Comparison of ENCODE assay signal across 1 cellular context in genomic region chr16:57235128-57236092, GRCh38.
A peak's percentile ranks its signal among the peaks of the same experiment; 100 is the strongest.
TF ChIP-seq lines count a peak whose summit lies in the region.

No MANE protein-coding gene starts in this region.

TF ChIP-seq in K562, 482 proteins besides CTCF, POLR2A, EP300 and RAD21 (continues in another document):
- TF ChIP-seq MED1 (CRISPR knock-in tag; IDR thresholded peaks at IDR 0.05; ENCODE audit: borderline replicate concordance), result no peak
- TF ChIP-seq CCAR2 (IDR thresholded peaks at IDR 0.05; ENCODE audit: low read depth, low read length), result no peak
- peak; percentile 68 for TF ChIP-seq JUN (IDR thresholded peaks at IDR 0.05; ENCODE audit: borderline replicate concordance, low read depth, low read length)
- TF ChIP-seq JUN (CRISPR knock-in tag; IDR thresholded peaks at IDR 0.05; ENCODE audit: borderline replicate concordance), result no peak
- TF ChIP-seq KLF16 (IDR thresholded peaks at IDR 0.05), result no peak
- TF ChIP-seq BCOR (IDR thresholded peaks at IDR 0.05), result no peak
- TF ChIP-seq NFXL1 (CRISPR knock-in tag; IDR thresholded peaks at IDR 0.05), result no peak
- TF ChIP-seq HNRNPLL (IDR thresholded peaks at IDR 0.05; ENCODE audit: low read depth, low read length, poor library complexity, severe bottlenecking), result no peak
- TF ChIP-seq FOXJ3 (CRISPR knock-in tag; IDR thresholded peaks at IDR 0.05), result no peak
- no peak for TF ChIP-seq RFX7 (CRISPR knock-in tag; IDR thresholded peaks at IDR 0.05)
- no peak for TF ChIP-seq PTBP1 (IDR thresholded peaks at IDR 0.05; ENCODE audit: low read depth, low read length)
- no peak for TF ChIP-seq ZNF699 (CRISPR knock-in tag; IDR thresholded peaks at IDR 0.05; ENCODE audit: insufficient replicate concordance)
- TF ChIP-seq CBFB (CRISPR knock-in tag; IDR thresholded peaks at IDR 0.05), result no peak
- TF ChIP-seq SRSF1 (IDR thresholded peaks at IDR 0.05; ENCODE audit: low read depth, low read length), result no peak
- TF ChIP-seq MCM3 (IDR thresholded peaks at IDR 0.05), result no peak
- TF ChIP-seq GMEB1 (CRISPR knock-in tag; IDR thresholded peaks at IDR 0.05), result no peak
- TF ChIP-seq E2F3 (CRISPR knock-in tag; IDR thresholded peaks at IDR 0.05), result no peak
- no peak for TF ChIP-seq MBD1 (CRISPR knock-in tag; IDR thresholded peaks at IDR 0.05)
- TF ChIP-seq NR2C1 (IDR thresholded peaks at IDR 0.05), result no peak
- no peak for TF ChIP-seq NR2C1 (tag; IDR thresholded peaks at IDR 0.05)
- no peak for TF ChIP-seq XRCC5 (IDR thresholded peaks at IDR 0.05; ENCODE audit: low read depth, low read length)
- 0 out of 2 replicates have a peak, but pooled peaks have one; percentile 2 for TF ChIP-seq MAFK (IDR thresholded peaks at IDR 0.05; ENCODE audit: low read length)
- TF ChIP-seq ZNF551 (CRISPR knock-in tag; IDR thresholded peaks at IDR 0.05), result no peak
- TF ChIP-seq NFIC (IDR thresholded peaks at IDR 0.05), result peak; percentile 53
- no peak for TF ChIP-seq ZNF589 (CRISPR knock-in tag; IDR thresholded peaks at IDR 0.05; ENCODE audit: low read depth)
- 0 out of 2 replicates have a peak, but pooled peaks have one; percentile 21 for TF ChIP-seq CREM (IDR thresholded peaks at IDR 0.05; ENCODE audit: low read depth)
- TF ChIP-seq CBX5 (IDR thresholded peaks at IDR 0.05; ENCODE audit: borderline replicate concordance, low read depth), result no peak
- no peak for TF ChIP-seq PHF8 (IDR thresholded peaks at IDR 0.05; ENCODE audit: borderline replicate concordance, low read length)
- no peak for TF ChIP-seq TSC22D4 (tag; IDR thresholded peaks at IDR 0.05)
- TF ChIP-seq FOXK1 (CRISPR knock-in tag; IDR thresholded peaks at IDR 0.05; ENCODE audit: borderline replicate concordance), result no peak
- TF ChIP-seq HMGXB4 (CRISPR knock-in tag; IDR thresholded peaks at IDR 0.05), result no peak
- no peak for TF ChIP-seq RCOR1 (IDR thresholded peaks at IDR 0.05; ENCODE audit: borderline replicate concordance in 1 of 2, low read depth in 2 of 2, low read length in 2 of 2)
- TF ChIP-seq PBX2 (CRISPR knock-in tag; IDR thresholded peaks at IDR 0.05; ENCODE audit: low read depth), result no peak
- TF ChIP-seq PBX2 (tag; conservative IDR thresholded peaks at IDR 0.05; ENCODE audit: low read depth), result no peak
- TF ChIP-seq NR4A1 (CRISPR knock-in tag; IDR thresholded peaks at IDR 0.05), result no peak
- TF ChIP-seq NR4A1 (tag; IDR thresholded peaks at IDR 0.05), result no peak
- no peak for TF ChIP-seq GABPB2 (CRISPR knock-in tag; conservative IDR thresholded peaks at IDR 0.05)
- 0 out of 2 replicates have a peak, but pooled peaks have one; percentile 12 for TF ChIP-seq TFE3 (CRISPR knock-in tag; IDR thresholded peaks at IDR 0.05)
- no peak for TF ChIP-seq ZSCAN32 (CRISPR knock-in tag; IDR thresholded peaks at IDR 0.05)
- TF ChIP-seq ELF4 (CRISPR knock-in tag; IDR thresholded peaks at IDR 0.05), result no peak
- no peak for TF ChIP-seq SMAD4 (CRISPR knock-in tag; conservative IDR thresholded peaks at IDR 0.05)
- no peak for TF ChIP-seq ZNF133 (CRISPR knock-in tag; IDR thresholded peaks at IDR 0.05)
- no peak for TF ChIP-seq SP2 (IDR thresholded peaks at IDR 0.05; ENCODE audit: extremely low read depth, low read depth, low read length, poor library complexity, severe bottlenecking)
- TF ChIP-seq TOE1 (IDR thresholded peaks at IDR 0.05; ENCODE audit: borderline replicate concordance), result 0 out of 2 replicates have a peak, but pooled peaks have one; percentile 26
- no peak for TF ChIP-seq TOE1 (CRISPR knock-in tag; IDR thresholded peaks at IDR 0.05; ENCODE audit: borderline replicate concordance, low read depth)
- TF ChIP-seq SIX5 (IDR thresholded peaks at IDR 0.05; ENCODE audit: borderline replicate concordance in 1 of 2, insufficient read depth in 1 of 2, low read depth in 1 of 2, low read length in 2 of 2), result no peak
- no peak for TF ChIP-seq ETV6 (IDR thresholded peaks at IDR 0.05; ENCODE audit: borderline replicate concordance in 1 of 2, low read depth in 2 of 2, low read length in 1 of 2)
- TF ChIP-seq ETV6 (CRISPR knock-in tag; IDR thresholded peaks at IDR 0.05; ENCODE audit: borderline replicate concordance), result no peak
- TF ChIP-seq KAT2B (IDR thresholded peaks at IDR 0.05; ENCODE audit: low read depth, low read length), result no peak
- TF ChIP-seq ZHX1 (conservative IDR thresholded peaks at IDR 0.05; ENCODE audit: low read length), result no peak
- TF ChIP-seq TSHZ1 (CRISPR knock-in tag; IDR thresholded peaks at IDR 0.05), result no peak
- TF ChIP-seq ZNF79 (CRISPR knock-in tag; IDR thresholded peaks at IDR 0.05; ENCODE audit: low read depth), result no peak
- no peak for TF ChIP-seq ZNF449 (CRISPR knock-in tag; IDR thresholded peaks at IDR 0.05)
- no peak for TF ChIP-seq KDM4B (IDR thresholded peaks at IDR 0.05; ENCODE audit: borderline replicate concordance in 2 of 2, low read depth in 1 of 2)
